Comparison of ENCODE assay signal across 18 cellular contexts in genomic region chr7:3109516-3109915, GRCh38.
"Had no signal": no experiment of that assay in that cellular context is flagged by ENCODE, and none has a peak within 500 bp of the region (broad histone marks: within the 10 kb centered on the region; RNA-seq: fewer than 3 reads in every experiment).

No MANE protein-coding gene starts in this region.

- ATAC-seq: activated naive CD8-positive, alpha-beta T cell treated with anti-CD3 and anti-CD28 coated beads, Interleukin-2, amount 50 U/mL, for 24 hours; activated T-cell treated with anti-CD3 and anti-CD28 coated beads, Interleukin-2, amount 50 U/mL, for 4 hours; heart left ventricle; left cardiac atrium; lower lobe of right lung; stimulated activated naive B cell treated with anti-CD40 and anti-IgM and Interleukin-4, amounts not matched to agents 10 μg/mL and 1 μg/mL and 100 μg/mL, for 72 hours; WTC11 had no signal

- H3K27ac ChIP-seq: cardiac muscle cell, epithelial cell of prostate, heart left ventricle, lower lobe of right lung, right atrium auricular region, thyroid gland, vagina had no signal

- H3K36me3 ChIP-seq: cardiac muscle cell, heart left ventricle, lower lobe of right lung, right atrium auricular region, thyroid gland, vagina had no signal

- H3K27ac Mint-ChIP-seq: activated naive CD8-positive, alpha-beta T cell treated with anti-CD3 and anti-CD28 coated beads, Interleukin-2, amount 50 U/mL, for 24 hours; stimulated activated naive B cell treated with anti-CD40 and anti-IgM and Interleukin-4, amounts not matched to agents 10 μg/mL and 1 μg/mL and 100 μg/mL, for 72 hours; WTC11 had no signal

- H3K9me3 ChIP-seq: lower lobe of right lung, thyroid gland, vagina had no signal

- H3K4me3 Mint-ChIP-seq: activated naive CD8-positive, alpha-beta T cell treated with anti-CD3 and anti-CD28 coated beads, Interleukin-2, amount 50 U/mL, for 24 hours; activated T-cell treated with anti-CD3 and anti-CD28 coated beads, Interleukin-2, amount 50 U/mL, for 4 hours; naive B cell; stimulated activated naive B cell treated with anti-CD40 and anti-IgM and Interleukin-4, amounts not matched to agents 10 μg/mL and 1 μg/mL and 100 μg/mL, for 72 hours; T-helper 1 cell treated with Interleukin-12 subunit alpha and Interleukin-12 subunit beta and Interleukin-4 antibody, amounts not matched to agents 30 μg/mL and 1 μg/mL, for 36 hours; WTC11 had no signal

- DNase-seq: activated CD4-positive, alpha-beta T cell treated with anti-CD3 and anti-CD28 coated beads for 4 hours; activated naive CD4-positive, alpha-beta T cell; activated naive CD8-positive, alpha-beta T cell treated with anti-CD3 and anti-CD28 coated beads, Interleukin-2, amount 50 U/mL, for 24 hours; activated T-cell treated with anti-CD3 and anti-CD28 coated beads, Interleukin-2, amount 50 U/mL, for 4 hours; heart left ventricle; left cardiac atrium; lower lobe of right lung; naive B cell; stimulated activated CD4-positive, alpha-beta T cell treated with anti-CD3 and anti-CD28 coated beads, Interleukin-4, amount 100 ng/mL, for 1 hour; stimulated activated naive B cell treated with anti-CD40 and anti-IgM and Interleukin-4, amounts not matched to agents 10 μg/mL and 1 μg/mL and 100 μg/mL, for 72 hours; thyroid gland had no signal

- H3K4me1 ChIP-seq: heart left ventricle, lower lobe of right lung, right atrium auricular region, thyroid gland, vagina had no signal

- H3K4me3 ChIP-seq: cardiac muscle cell, heart left ventricle, lower lobe of right lung, right atrium auricular region, thyroid gland, vagina had no signal

- FAIRE-seq: frontal cortex had no signal

- H3K27me3 ChIP-seq: cardiac muscle cell, right atrium auricular region, thyroid gland, vagina had no signal
